Comparison of ENCODE assay signal across 8 cellular contexts in the genomic region with DNA sequence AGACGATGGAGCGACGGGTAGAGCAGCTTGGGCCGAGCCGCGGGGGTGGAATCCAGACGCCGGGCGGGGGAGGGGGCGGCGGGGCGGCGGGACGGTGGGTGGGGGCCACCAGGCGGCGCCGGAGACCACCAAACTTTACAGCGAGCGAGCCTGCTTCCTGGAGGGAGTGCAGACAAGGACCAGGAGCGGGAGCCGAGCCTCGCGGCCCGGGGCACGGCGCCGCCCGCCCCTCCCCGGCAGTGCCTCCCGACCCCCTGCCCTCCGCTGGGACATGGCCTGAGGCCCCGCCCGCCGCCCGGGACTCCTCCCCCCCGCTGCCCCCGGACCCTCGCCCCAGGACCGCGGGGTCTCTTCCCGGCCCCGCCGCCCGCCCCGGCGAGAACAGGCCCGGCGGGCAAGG. TPM values are rescaled to one million over a fixed set of nuclear protein-coding genes. Genes with fewer than 3 reads are reported as not detected.
DNase-seq lines count a peak whose midpoint lies in the region; ATAC-seq and TF ChIP-seq lines count a peak whose summit lies in the region.
"Not testable (repeated sequence)": the region's sequence is repeated elsewhere in the genome, so short reads cannot be mapped to it uniquely, and the experiment has no call there.

No MANE protein-coding gene starts in this region.

- not testable (repeated sequence) for H3K9me3 ChIP-seq in esophagus muscularis mucosa

- H3K9me3 Mint-ChIP-seq in Calu3 (ENCODE audit: low read depth, unreplicated experiment): not testable (repeated sequence)

- H3K27me3 Mint-ChIP-seq in Calu3 (ENCODE audit: unreplicated experiment): not testable (repeated sequence)

- CTCF ChIA-PET in Calu3 (lab: Charles Lee): not testable (repeated sequence)

- H3K36me3 ChIP-seq in esophagus muscularis mucosa: peaks cover 0 to 32% (median 15%) of the 10 kb centered on the region in 4 donors

- H3K27ac Mint-ChIP-seq in Calu3 (ENCODE audit: unreplicated experiment): peak overlapping the region; percentile 92

- 1% methylated on average over 14 of the region's 48 CpGs for WGBS in esophagus muscularis mucosa

- not testable (repeated sequence) for TF ChIP-seq POLR2A in esophagus muscularis mucosa (IDR thresholded peaks at IDR 0.05; ENCODE audit: low read depth)

- ATAC-seq in GM21717 (IDR thresholded peaks at IDR 0.05; ENCODE audit: unreplicated experiment): peak; percentile 27
- ATAC-seq in HG03520 (IDR thresholded peaks at IDR 0.05; ENCODE audit: unreplicated experiment): peak; percentile 12
- ATAC-seq in SK-N-SH treated with all-trans-retinoic acid at 6 μM for 48 hours: peak; percentile 6

- peaks cover 41% of the 10 kb centered on the region for H3K36me3 Mint-ChIP-seq in Calu3 (ENCODE audit: insufficient read depth, unreplicated experiment)

- DNase-seq in Calu3 (peak; percentile 41), mucosa of gallbladder (ENCODE audit: low spot score) (peak; percentile 26)
- DNase-seq in activated effector memory CD4-positive, alpha-beta T cell treated with Interleukin-2 at 50 U/mL for 16 hours: peak; percentile 18
- DNase-seq in esophagus muscularis mucosa (ENCODE audit: extremely low spot score): not testable (repeated sequence)
- peak; percentile 4 to 22 for DNase-seq in stimulated activated CD8-positive, alpha-beta memory T cell treated with anti-CD3 and anti-CD28 coated beads, Interleukin-15, amount 100 ng/mL, for 4 hours (ENCODE audit: low read depth in 2 of 2)

- TF ChIP-seq EP300 in esophagus muscularis mucosa (IDR thresholded peaks at IDR 0.05): not testable (repeated sequence)

- peak overlapping the region; percentile 92 for H3K4me3 Mint-ChIP-seq in Calu3 (ENCODE audit: low read depth, unreplicated experiment)

- H3K4me1 Mint-ChIP-seq in Calu3 (ENCODE audit: low read depth, unreplicated experiment): peaks cover 25% of the 10 kb centered on the region

- H3K27ac ChIP-seq in esophagus muscularis mucosa (replicated peaks in 1 of 4): peak overlapping the region; percentile 88 to 93 (median 92)

- BruUV-seq in Calu3 (replicated peaks; lab: Mats Ljungman, UMichigan): not testable (repeated sequence)

- TF ChIP-seq CTCF in Calu3 (IDR thresholded peaks at IDR 0.05; ENCODE audit: unreplicated experiment): not testable (repeated sequence)
- peak in 2 of 3 experiments; percentile 33 for TF ChIP-seq CTCF in esophagus muscularis mucosa (IDR thresholded peaks at IDR 0.05)

- not testable (repeated sequence) for H3K27me3 ChIP-seq in esophagus muscularis mucosa

- intact Hi-C loops in Calu3 (cut with micrococcal nuclease; ENCODE audit: unreplicated experiment): not testable (repeated sequence)
- intact Hi-C loops in esophagus muscularis mucosa (cut with DNase I): loop anchor here (5.0 to 10.0 kb wide), 2 partner anchors 142 to 209 kb away; partner anchors contain the start of genes SAP130 and UGGT1

- peaks cover 45 to 63% (median 60%) of the 10 kb centered on the region in 4 donors for H3K4me1 ChIP-seq in esophagus muscularis mucosa

- peak overlapping the region; percentile 66 to 83 (median 71) for H3K4me3 ChIP-seq in esophagus muscularis mucosa

RNA-seq across cellular contexts. Expression of gene AMMECR1L, which starts 0.4 kb away (rescaled TPM):
- total RNA-seq in Calu3 (2022): 19.8 and 21.6 TPM in 2 replicates
- total RNA-seq in esophagus muscularis mucosa: 10 to 100 TPM; 10.4 to 13.2 (median 11.4) TPM
- 14.4 TPM for total RNA-seq in mucosa of gallbladder

RNA-seq across cellular contexts. Expression of gene POLR2D, which starts 27.4 kb away (rescaled TPM):
- 51.2 and 56.4 TPM in 2 replicates for total RNA-seq in Calu3 (2022)
- total RNA-seq in esophagus muscularis mucosa: 10 to 100 TPM; 13.7 to 18.5 (median 14.7) TPM
- total RNA-seq in mucosa of gallbladder: 21.4 TPM
